ENCODE assay signal across 3 cellular contexts in genomic region chr5:742276-742675, GRCh38. TPM values are rescaled to one million over a fixed set of nuclear protein-coding genes. Genes with fewer than 3 reads are reported as not detected.
"Had no signal": no experiment of that assay in that cellular context is flagged by ENCODE, and none has a peak within 500 bp of the region (broad histone marks: within the 10 kb centered on the region; RNA-seq: fewer than 3 reads in every experiment).

No MANE protein-coding gene starts in this region.

RNA-seq across cellular contexts. Expression of gene ZDHHC11B, which starts 42.3 kb away (rescaled TPM):
- total RNA-seq: LHCN-M2, M059J, MCF 10A had no signal

RNA-seq across cellular contexts. Expression of gene TPPP, which starts 49.1 kb away (rescaled TPM):
- total RNA-seq: LHCN-M2 had no signal
